8 cellular contexts compared by ENCODE assay signal in genomic region chr18:36129300-36130038, GRCh38. TPM values are rescaled to one million over a fixed set of nuclear protein-coding genes. Genes with fewer than 3 reads are reported as not detected.
DNase-seq lines count a peak whose midpoint lies in the region; ATAC-seq and TF ChIP-seq lines count a peak whose summit lies in the region.

ELP2 (plus strand) TSS chr18:36129899; CDS start chr18:36129934, 35 bp downstream.
A gene with protein sequence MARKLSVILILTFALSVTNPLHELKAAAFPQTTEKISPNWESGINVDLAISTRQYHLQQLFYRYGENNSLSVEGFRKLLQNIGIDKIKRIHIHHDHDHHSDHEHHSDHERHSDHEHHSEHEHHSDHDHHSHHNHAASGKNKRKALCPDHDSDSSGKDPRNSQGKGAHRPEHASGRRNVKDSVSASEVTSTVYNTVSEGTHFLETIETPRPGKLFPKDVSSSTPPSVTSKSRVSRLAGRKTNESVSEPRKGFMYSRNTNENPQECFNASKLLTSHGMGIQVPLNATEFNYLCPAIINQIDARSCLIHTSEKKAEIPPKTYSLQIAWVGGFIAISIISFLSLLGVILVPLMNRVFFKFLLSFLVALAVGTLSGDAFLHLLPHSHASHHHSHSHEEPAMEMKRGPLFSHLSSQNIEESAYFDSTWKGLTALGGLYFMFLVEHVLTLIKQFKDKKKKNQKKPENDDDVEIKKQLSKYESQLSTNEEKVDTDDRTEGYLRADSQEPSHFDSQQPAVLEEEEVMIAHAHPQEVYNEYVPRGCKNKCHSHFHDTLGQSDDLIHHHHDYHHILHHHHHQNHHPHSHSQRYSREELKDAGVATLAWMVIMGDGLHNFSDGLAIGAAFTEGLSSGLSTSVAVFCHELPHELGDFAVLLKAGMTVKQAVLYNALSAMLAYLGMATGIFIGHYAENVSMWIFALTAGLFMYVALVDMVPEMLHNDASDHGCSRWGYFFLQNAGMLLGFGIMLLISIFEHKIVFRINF (minus strand): TSS chr18:36129340. CDS start chr18:36127007, 2,333 bp downstream.

- H3K4me3 ChIP-seq in OCI-LY1 (ENCODE audit: low read depth, low read length, poor library complexity, severe bottlenecking) (peak within 1 kb of the TSS; percentile 100), mesodermal cell (ENCODE audit: extremely low read depth, insufficient read depth, low read length, poor library complexity, severe bottlenecking) (peak within 1 kb of the TSS; percentile 98)

- H3K4me1 ChIP-seq in OCI-LY1 (ENCODE audit: insufficient read depth, low read length, severe bottlenecking) (peaks cover 30% of the 10 kb centered on the region), mesodermal cell (ENCODE audit: control insufficient read depth, insufficient read depth, low read length, poor library complexity, severe bottlenecking) (peaks cover 13% of the 10 kb centered on the region)

- peak within 1 kb of the TSS; percentile 81; the same call in 1 of the 2 replicates for H2AFZ ChIP-seq in OCI-LY1 (ENCODE audit: low read length)

- H3K36me3 ChIP-seq in OCI-LY1 (ENCODE audit: insufficient read depth, low read length), result peaks cover 21% of the 10 kb centered on the region; the same call in 1 of the 2 replicates
- peaks cover 32% of the 10 kb centered on the region for H3K36me3 ChIP-seq in mesodermal cell (ENCODE audit: control insufficient read depth, insufficient read depth, low read length)

- DNase-seq in DMS 273 (lab: John Stamatoyannopoulos, UW; ENCODE audit: unreplicated experiment), result peak; percentile 99
- DNase-seq in HuH-7 (ENCODE audit: low spot score), result peak; percentile 87
- DNase-seq in activated CD8-positive, alpha-beta memory T cell treated with anti-CD3 and anti-CD28 coated beads, Interleukin-2, amount 50 U/mL, for 4 hours, result peak; percentile 95
- DNase-seq in stimulated activated CD8-positive, alpha-beta memory T cell treated with anti-CD3 and anti-CD28 coated beads, Interleukin-15, amount 100 ng/mL, for 24 hours (ENCODE audit: low read depth), result peak; percentile 95

- no peaks in the 10 kb centered on the region for H3K9me2 ChIP-seq in OCI-LY1 (ENCODE audit: low read depth, low read length)

- no peaks in the 10 kb centered on the region for H4K20me1 ChIP-seq in OCI-LY1 (ENCODE audit: insufficient read depth, low read length)

- 0 to 1% methylated on average over 64 to 65 of the region's 69 CpGs for WGBS in mesodermal cell (ENCODE audit: insufficient coverage in 2 of 2), 2 experiments

- peak within 1 kb of the TSS; percentile 94 for H3K9ac ChIP-seq in OCI-LY1 (ENCODE audit: low read length)

- peak within 1 kb of the TSS; percentile 97 for H3K4me2 ChIP-seq in OCI-LY1 (ENCODE audit: low read length)

- H3K27me3 ChIP-seq in OCI-LY1 (ENCODE audit: insufficient read depth, low read length), result no peaks in the 10 kb centered on the region

- no peaks in the 10 kb centered on the region for H3F3A ChIP-seq in OCI-LY1 (ENCODE audit: insufficient read depth, low read length)

- TF ChIP-seq CTCF in OCI-LY1 (IDR thresholded peaks at IDR 0.05; ENCODE audit: low read length), result no peak

- ATAC-seq in GM21526 (IDR thresholded peaks at IDR 0.05; ENCODE audit: low FRiP score, unreplicated experiment), result peak; percentile 86

- no peaks in the 10 kb centered on the region for H3K9me3 ChIP-seq in OCI-LY1 (ENCODE audit: low read length)
- H3K9me3 ChIP-seq in mesodermal cell (ENCODE audit: control insufficient read depth, low read length), result no peaks in the 10 kb centered on the region

- H3K27ac ChIP-seq in OCI-LY1 (ENCODE audit: low read depth, low read length, poor library complexity, severe bottlenecking) (peak within 1 kb of the TSS; percentile 95), mesodermal cell (ENCODE audit: low read depth, low read length, severe bottlenecking) (peak within 1 kb of the TSS; percentile 100)

- peaks cover 37% of the 10 kb centered on the region for H3K79me2 ChIP-seq in OCI-LY1 (ENCODE audit: insufficient read depth, low read length)

- in situ Hi-C loops in endometrial microvascular endothelial cells (cut with HindIII; ENCODE audit: inconsistent ontology term, low pct_unique_long_range_greater_than_20kb, low sequenced_read_pairs), result no loop called here

RNA-seq across cellular contexts. Expression of gene ELP2, which starts in this region (rescaled TPM):
- 44.7 TPM for total RNA-seq in endometrial microvascular endothelial cells (ENCODE audit: inconsistent ontology term)
- polyA plus RNA-seq in mesodermal cell (2013, experiment 1 of 2), result 83.4 TPM
- 89.2 TPM for polyA plus RNA-seq in mesodermal cell (2013, experiment 2 of 2)

RNA-seq across cellular contexts. Expression of the second gene that starts in this region (rescaled TPM):
- total RNA-seq in endometrial microvascular endothelial cells (ENCODE audit: inconsistent ontology term), result 13.5 TPM
- polyA plus RNA-seq in mesodermal cell (2013, experiment 1 of 2), result 71.5 TPM
- 81.0 TPM for polyA plus RNA-seq in mesodermal cell (2013, experiment 2 of 2)

Comparison
In these comparisons a context has a peak if more than half of its experiments do, and no peak if none do; other contexts are left out.
1. Peak in every context shown above with its lines: DNase-seq, ATAC-seq, H3K4me3 ChIP-seq and H3K27ac ChIP-seq.